In the genomic region with DNA sequence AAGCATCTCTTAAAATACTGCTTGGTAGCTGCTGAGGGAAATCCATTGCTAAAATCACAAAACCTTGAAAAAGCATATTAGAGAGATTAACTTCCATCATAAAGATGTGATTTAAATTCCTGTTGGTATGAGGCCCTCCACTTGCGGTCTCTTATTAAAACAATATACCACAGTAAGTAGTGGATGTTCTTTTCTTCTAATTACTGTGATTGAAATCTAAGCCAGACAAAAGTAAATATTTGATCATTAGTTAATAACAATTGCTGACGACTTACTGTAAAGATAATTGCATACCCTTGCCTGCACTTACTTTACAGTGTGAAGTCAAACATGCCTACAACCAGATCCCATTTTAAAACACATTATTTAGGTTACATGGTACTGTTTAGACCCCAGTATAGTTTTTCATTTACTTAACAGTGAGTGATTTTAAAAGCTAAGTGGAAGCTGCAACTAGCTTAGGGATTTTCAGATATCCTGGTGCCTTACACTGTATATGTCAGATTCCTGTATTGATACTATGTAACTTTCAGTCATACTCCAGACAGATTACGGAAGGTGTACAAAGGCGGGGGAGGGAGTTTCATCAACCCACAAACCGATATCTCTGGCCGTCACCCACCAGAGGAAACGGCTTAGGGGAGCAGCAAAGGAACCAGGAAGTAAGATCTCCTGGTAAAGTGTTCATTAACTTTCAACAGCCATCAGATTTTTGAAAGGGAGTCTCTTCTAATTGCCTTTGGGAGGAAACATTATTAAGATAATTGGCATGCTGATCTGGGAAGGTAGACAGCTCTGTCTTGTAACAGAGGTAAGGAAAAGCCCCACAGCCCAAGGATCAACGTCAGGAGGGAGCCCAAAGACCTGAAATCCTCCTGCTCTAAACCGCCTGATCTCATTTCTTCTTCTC, we compare ENCODE assay signal across 1 cellular context.
A peak's percentile ranks its signal among the peaks of the same experiment; 100 is the strongest.
TF ChIP-seq lines count a peak whose summit lies in the region.

No MANE protein-coding gene starts in this region.

TF ChIP-seq in HEK293, 187 proteins besides CTCF, POLR2A, EP300 and RAD21 (continued from another document):
- TF ChIP-seq, protein P1, sequence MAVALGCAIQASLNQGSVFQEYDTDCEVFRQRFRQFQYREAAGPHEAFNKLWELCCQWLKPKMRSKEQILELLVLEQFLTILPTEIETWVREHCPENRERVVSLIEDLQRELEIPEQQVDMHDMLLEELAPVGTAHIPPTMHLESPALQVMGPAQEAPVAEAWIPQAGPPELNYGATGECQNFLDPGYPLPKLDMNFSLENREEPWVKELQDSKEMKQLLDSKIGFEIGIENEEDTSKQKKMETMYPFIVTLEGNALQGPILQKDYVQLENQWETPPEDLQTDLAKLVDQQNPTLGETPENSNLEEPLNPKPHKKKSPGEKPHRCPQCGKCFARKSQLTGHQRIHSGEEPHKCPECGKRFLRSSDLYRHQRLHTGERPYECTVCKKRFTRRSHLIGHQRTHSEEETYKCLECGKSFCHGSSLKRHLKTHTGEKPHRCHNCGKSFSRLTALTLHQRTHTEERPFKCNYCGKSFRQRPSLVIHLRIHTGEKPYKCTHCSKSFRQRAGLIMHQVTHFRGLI (tag by site-specific recombination; IDR thresholded peaks at IDR 0.05): 0 out of 2 replicates have a peak, but pooled peaks have one; percentile 15
- TF ChIP-seq TRIM28 (IDR thresholded peaks at IDR 0.05; ENCODE audit: borderline replicate concordance, low read length): no peak
- no peak for TF ChIP-seq ZNF514 (tag by site-specific recombination; IDR thresholded peaks at IDR 0.05)
- TF ChIP-seq, protein P2, sequence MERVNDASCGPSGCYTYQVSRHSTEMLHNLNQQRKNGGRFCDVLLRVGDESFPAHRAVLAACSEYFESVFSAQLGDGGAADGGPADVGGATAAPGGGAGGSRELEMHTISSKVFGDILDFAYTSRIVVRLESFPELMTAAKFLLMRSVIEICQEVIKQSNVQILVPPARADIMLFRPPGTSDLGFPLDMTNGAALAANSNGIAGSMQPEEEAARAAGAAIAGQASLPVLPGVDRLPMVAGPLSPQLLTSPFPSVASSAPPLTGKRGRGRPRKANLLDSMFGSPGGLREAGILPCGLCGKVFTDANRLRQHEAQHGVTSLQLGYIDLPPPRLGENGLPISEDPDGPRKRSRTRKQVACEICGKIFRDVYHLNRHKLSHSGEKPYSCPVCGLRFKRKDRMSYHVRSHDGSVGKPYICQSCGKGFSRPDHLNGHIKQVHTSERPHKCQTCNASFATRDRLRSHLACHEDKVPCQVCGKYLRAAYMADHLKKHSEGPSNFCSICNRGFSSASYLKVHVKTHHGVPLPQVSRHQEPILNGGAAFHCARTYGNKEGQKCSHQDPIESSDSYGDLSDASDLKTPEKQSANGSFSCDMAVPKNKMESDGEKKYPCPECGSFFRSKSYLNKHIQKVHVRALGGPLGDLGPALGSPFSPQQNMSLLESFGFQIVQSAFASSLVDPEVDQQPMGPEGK (tag by site-specific recombination; IDR thresholded peaks at IDR 0.05): no peak
- TF ChIP-seq ZNF157 (tag by site-specific recombination; IDR thresholded peaks at IDR 0.05): no peak
- TF ChIP-seq ZNF404 (tag by site-specific recombination; IDR thresholded peaks at IDR 0.05): no peak
- peak; percentile 92 for TF ChIP-seq WT1 (tag by site-specific recombination; IDR thresholded peaks at IDR 0.05)
- TF ChIP-seq ZNF777 (tag by site-specific recombination; IDR thresholded peaks at IDR 0.05; ENCODE audit: borderline replicate concordance): no peak
- TF ChIP-seq ZNF629 (tag by site-specific recombination; IDR thresholded peaks at IDR 0.05): peak; percentile 72
- no peak for TF ChIP-seq ZNF175 (tag by site-specific recombination; IDR thresholded peaks at IDR 0.05)
TF ChIP-seq in HEK293: peak in this region for 30.
